In genomic region chr1:1433804-1434130, GRCh38 we compare ENCODE assay signal across 8 cellular contexts. TPM values are rescaled to one million over a fixed set of nuclear protein-coding genes. Genes with fewer than 3 reads are reported as not detected.
DNase-seq lines count a peak whose midpoint lies in the region; ATAC-seq, FAIRE-seq and TF ChIP-seq lines count a peak whose summit lies in the region.

No MANE protein-coding gene starts in this region.

- no peaks in the 10 kb centered on the region for H3K9me3 Mint-ChIP-seq in activated naive CD4-positive, alpha-beta T cell treated with anti-CD3 and anti-CD28 coated beads, Interleukin-2, amount 10 ng/mL, durations not matched to agents 7 days and 5 days
- no peaks in the 10 kb centered on the region for H3K9me3 Mint-ChIP-seq in activated naive CD4-positive, alpha-beta T cell treated with anti-CD3 and anti-CD28 coated beads, Interleukin-2, amount 50 U/mL, for 24 hours
- no peaks in the 10 kb centered on the region for H3K9me3 Mint-ChIP-seq in naive thymus-derived CD8-positive, alpha-beta T cell

- intact Hi-C loops in kidney (cut with DNase I): no loop called here

- H3K4me3 Mint-ChIP-seq in activated naive CD4-positive, alpha-beta T cell treated with anti-CD3 and anti-CD28 coated beads, Interleukin-2, amount 10 ng/mL, durations not matched to agents 7 days and 5 days: no peak overlapping the region
- peak overlapping the region; percentile 36 for H3K4me3 Mint-ChIP-seq in activated naive CD4-positive, alpha-beta T cell treated with anti-CD3 and anti-CD28 coated beads, Interleukin-2, amount 50 U/mL, for 24 hours
- no peak overlapping the region for H3K4me3 Mint-ChIP-seq in naive thymus-derived CD8-positive, alpha-beta T cell

- peak overlapping the region in 1 of 2 donors; percentile 26 for H3K9ac ChIP-seq in kidney (ENCODE audit: low read length in 2 of 2)

- no peaks in the 10 kb centered on the region for H3K36me3 ChIP-seq in kidney (ENCODE audit: control insufficient read depth in 1 of 2, insufficient read depth in 2 of 2, low read length in 2 of 2)

- CTCF ChIA-PET in activated naive CD4-positive, alpha-beta T cell treated with anti-CD3 and anti-CD28 coated beads, Interleukin-2, amount 10 ng/mL, durations not matched to agents 7 days and 5 days (lab: Charles Lee): interaction anchor here (1.0 to 1.6 kb wide), 3 partner anchors 26 to 58 kb away, joined by 3 to 4 read pairs (median 4); partner anchors contain the start of gene AURKAIP1

- FAIRE-seq in kidney (lab: Jason Lieb, UNC): no peak

- peaks cover 90% of the 10 kb centered on the region for H3K27me3 Mint-ChIP-seq in activated naive CD4-positive, alpha-beta T cell treated with anti-CD3 and anti-CD28 coated beads, Interleukin-2, amount 10 ng/mL, durations not matched to agents 7 days and 5 days
- H3K27me3 Mint-ChIP-seq in activated naive CD4-positive, alpha-beta T cell treated with anti-CD3 and anti-CD28 coated beads, Interleukin-2, amount 50 U/mL, for 24 hours: peaks cover 13% of the 10 kb centered on the region
- H3K27me3 Mint-ChIP-seq in naive thymus-derived CD8-positive, alpha-beta T cell: peaks cover 0 to 40% (median 7%) of the 10 kb centered on the region in 5 donors

- H3K27ac Mint-ChIP-seq in activated naive CD4-positive, alpha-beta T cell treated with anti-CD3 and anti-CD28 coated beads, Interleukin-2, amount 10 ng/mL, durations not matched to agents 7 days and 5 days: no peak overlapping the region
- no peak overlapping the region for H3K27ac Mint-ChIP-seq in activated naive CD4-positive, alpha-beta T cell treated with anti-CD3 and anti-CD28 coated beads, Interleukin-2, amount 50 U/mL, for 24 hours
- no peak overlapping the region for H3K27ac Mint-ChIP-seq in naive thymus-derived CD8-positive, alpha-beta T cell

- no peak for ATAC-seq in naive thymus-derived CD8-positive, alpha-beta T cell
- ATAC-seq in GM18505 (IDR thresholded peaks at IDR 0.05; ENCODE audit: unreplicated experiment): no peak

- peaks cover 9% of the 10 kb centered on the region for H3K4me1 Mint-ChIP-seq in activated naive CD4-positive, alpha-beta T cell treated with anti-CD3 and anti-CD28 coated beads, Interleukin-2, amount 10 ng/mL, durations not matched to agents 7 days and 5 days
- peaks cover 7% of the 10 kb centered on the region for H3K4me1 Mint-ChIP-seq in activated naive CD4-positive, alpha-beta T cell treated with anti-CD3 and anti-CD28 coated beads, Interleukin-2, amount 50 U/mL, for 24 hours
- H3K4me1 Mint-ChIP-seq in naive thymus-derived CD8-positive, alpha-beta T cell: peaks cover 3 to 10% (median 9%) of the 10 kb centered on the region in 4 donors

- H3K4me1 ChIP-seq in kidney (ENCODE audit: control insufficient read depth in 1 of 2, insufficient read depth in 1 of 2, low read depth in 1 of 2, low read length in 2 of 2): peaks cover 12 to 50% of the 10 kb centered on the region in 2 donors

- peak; percentile 54 for DNase-seq in activated naive CD4-positive, alpha-beta T cell treated with Interleukin-2 at 50 U/mL for 16 hours
- DNase-seq in activated naive CD4-positive, alpha-beta T cell treated with anti-CD3 and anti-CD28 coated beads, Interleukin-2, amount 10 ng/mL, durations not matched to agents 7 days and 5 days: no peak
- DNase-seq in kidney (peak; percentile 91), NOMO-1 treated with DMSO at 0.1 percent for 48 hours (lab: John Stamatoyannopoulos, UW; ENCODE audit: unreplicated experiment) (no peak)
- DNase-seq in stimulated activated CD4-positive, alpha-beta T cell treated with anti-CD3 and anti-CD28 coated beads, Interleukin-4, amount 100 ng/mL, for 48 hours (ENCODE audit: low read depth in 2 of 2): peak; percentile 60 to 61
- DNase-seq in naive thymus-derived CD8-positive, alpha-beta T cell: no peak

- POLR2A ChIA-PET in naive thymus-derived CD8-positive, alpha-beta T cell (lab: Charles Lee): interaction anchor here (0.8 kb wide), 1 partner anchor 10 kb away, joined by 3 read pairs; no protein-coding TSS in a partner anchor

- no peak overlapping the region for H3K4me3 ChIP-seq in kidney (ENCODE audit: low read length in 2 of 2)

- no peak for TF ChIP-seq POLR2A in GM18505 (IDR thresholded peaks at IDR 0.05; ENCODE audit: borderline replicate concordance, extremely low read depth, insufficient read depth, insufficient read length)

- TF ChIP-seq CTCF in kidney (IDR thresholded peaks at IDR 0.05; ENCODE audit: borderline replicate concordance, extremely low read depth, insufficient read depth): no peak

- H3K9me3 ChIP-seq in kidney (ENCODE audit: control insufficient read depth in 1 of 2, low read length in 2 of 2): no peaks in the 10 kb centered on the region

- peak overlapping the region; percentile 86 to 91 for H3K27ac ChIP-seq in kidney (ENCODE audit: low read depth in 2 of 2, low read length in 2 of 2)

- H3K36me3 Mint-ChIP-seq in activated naive CD4-positive, alpha-beta T cell treated with anti-CD3 and anti-CD28 coated beads, Interleukin-2, amount 10 ng/mL, durations not matched to agents 7 days and 5 days: no peaks in the 10 kb centered on the region
- H3K36me3 Mint-ChIP-seq in activated naive CD4-positive, alpha-beta T cell treated with anti-CD3 and anti-CD28 coated beads, Interleukin-2, amount 50 U/mL, for 24 hours: no peaks in the 10 kb centered on the region
- no peaks in the 10 kb centered on the region for H3K36me3 Mint-ChIP-seq in naive thymus-derived CD8-positive, alpha-beta T cell

RNA-seq across cellular contexts. Expression of gene VWA1, which starts 1.7 kb away (rescaled TPM):
- 116 TPM for total RNA-seq in kidney
- polyA plus RNA-seq in kidney (ENCODE audit: insufficient read depth, low read depth, low replicate concordance): 103 TPM
- total RNA-seq in naive thymus-derived CD8-positive, alpha-beta T cell: not detected
- polyA plus RNA-seq in naive thymus-derived CD8-positive, alpha-beta T cell: not detected

RNA-seq across cellular contexts. Expression of gene ANKRD65, which starts 12.7 kb away (rescaled TPM):
- 5.2 TPM for total RNA-seq in kidney
- polyA plus RNA-seq in kidney (ENCODE audit: insufficient read depth, low read depth, low replicate concordance): 7.1 TPM
- not detected for total RNA-seq in naive thymus-derived CD8-positive, alpha-beta T cell
- not detected for polyA plus RNA-seq in naive thymus-derived CD8-positive, alpha-beta T cell

RNA-seq across cellular contexts. Expression of gene ATAD3C, which starts 15.7 kb away (rescaled TPM):
- 10.0 TPM for total RNA-seq in kidney
- 14.3 TPM for polyA plus RNA-seq in kidney (ENCODE audit: insufficient read depth, low read depth, low replicate concordance)
- total RNA-seq in naive thymus-derived CD8-positive, alpha-beta T cell: under 1 TPM; 0.49 to 0.70 TPM
- polyA plus RNA-seq in naive thymus-derived CD8-positive, alpha-beta T cell: 1 to 10 TPM in 2 of 3 donors, under 1 TPM in 1; 0.04 to 3.1 (median 2.1) TPM

RNA-seq across cellular contexts. Expression of gene MRPL20, which starts 26.7 kb away (rescaled TPM):
- 103 TPM for total RNA-seq in kidney
- polyA plus RNA-seq in kidney (ENCODE audit: insufficient read depth, low read depth, low replicate concordance): 221 TPM
- total RNA-seq in naive thymus-derived CD8-positive, alpha-beta T cell: 100 to 1,000 TPM; 162 to 165 TPM
- 100 to 1,000 TPM; 203 to 233 (median 224) TPM for polyA plus RNA-seq in naive thymus-derived CD8-positive, alpha-beta T cell

RNA-seq across cellular contexts. Expression of gene CCNL2, which starts 34.6 kb away (rescaled TPM):
- 199 TPM for total RNA-seq in kidney
- 72.0 TPM for polyA plus RNA-seq in kidney (ENCODE audit: insufficient read depth, low read depth, low replicate concordance)
- 100 to 1,000 TPM; 399 to 406 TPM for total RNA-seq in naive thymus-derived CD8-positive, alpha-beta T cell
- polyA plus RNA-seq in naive thymus-derived CD8-positive, alpha-beta T cell: 10 to 100 TPM; 13.4 to 28.1 (median 13.7) TPM

Comparison
In these comparisons a context has a peak if more than half of its experiments do, and no peak if none do; other contexts are left out.
1. DNase-seq: peak in activated naive CD4-positive, alpha-beta T cell treated with Interleukin-2 at 50 U/mL for 16 hours (single experiment), kidney (single experiment) and stimulated activated CD4-positive, alpha-beta T cell treated with anti-CD3 and anti-CD28 coated beads, Interleukin-4, amount 100 ng/mL, for 48 hours (2 of 2); none in activated naive CD4-positive, alpha-beta T cell treated with anti-CD3 and anti-CD28 coated beads, Interleukin-2, amount 10 ng/mL, durations not matched to agents 7 days and 5 days (single experiment), naive thymus-derived CD8-positive, alpha-beta T cell (0 of 10) and NOMO-1 treated with DMSO at 0.1 percent for 48 hours (single experiment).
2. RNA of gene VWA1, which starts 1.7 kb away (total RNA-seq): 116 TPM in kidney (single experiment); not detected in naive thymus-derived CD8-positive, alpha-beta T cell; every median in the first group is over 100 times any median in the second.